In the genomic region with DNA sequence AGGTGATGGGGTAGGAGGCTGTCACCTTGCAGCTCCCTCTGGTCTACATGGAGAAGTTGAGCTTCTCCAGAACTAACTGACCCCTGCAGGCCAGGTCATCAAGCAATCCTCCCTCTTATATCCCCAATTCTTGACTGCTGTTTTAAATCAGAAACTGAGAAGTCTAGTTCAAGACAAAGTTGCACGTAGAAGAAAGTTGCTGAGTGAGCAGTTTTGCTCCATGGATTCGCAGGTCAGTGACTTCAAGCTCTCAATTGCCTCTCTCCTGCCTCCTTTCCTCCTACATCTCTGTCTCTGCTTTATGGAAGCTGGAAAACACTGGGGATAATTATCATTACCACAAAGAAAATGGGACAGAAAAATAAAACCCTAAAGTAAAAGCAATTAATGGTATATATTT, we compare ENCODE assay signal across 24 cellular contexts. TPM values are rescaled to one million over a fixed set of nuclear protein-coding genes. Genes with fewer than 3 reads are reported as not detected.
"Had no signal": no experiment of that assay in that cellular context is flagged by ENCODE, and none has a peak within 500 bp of the region (broad histone marks: within the 10 kb centered on the region; RNA-seq: fewer than 3 reads in every experiment).

No MANE protein-coding gene starts in this region.

- H3K9ac ChIP-seq: neural progenitor cell, parathyroid adenoma had no signal

- H3K4me1 ChIP-seq: neural progenitor cell, parathyroid adenoma had no signal

- H3K36me3 Mint-ChIP-seq: natural killer cell; neural progenitor cell; stimulated activated memory B cell treated with anti-CD40 and anti-IgM and Interleukin-4, amounts not matched to agents 10 μg/mL and 1 μg/mL and 100 μg/mL, for 72 hours had no signal

- H3K9me3 ChIP-seq: mucosa of descending colon, psoas muscle, right lobe of liver, thoracic aorta, transverse colon had no signal

- DNase-seq: dorsolateral prefrontal cortex; effector CD8-positive, alpha-beta T cell; head of caudate nucleus; left colon; mucosa of descending colon; natural killer cell; occipital lobe; psoas muscle; retina; right lobe of liver; stimulated activated CD4-positive, alpha-beta T cell treated with anti-CD3 and anti-CD28 coated beads, Interleukin-15, amount 100 ng/mL, for 24 hours; stimulated activated CD4-positive, alpha-beta T cell treated with anti-CD3 and anti-CD28 coated beads, Interleukin-1b, Interleukin-23, amount 100 ng/mL, for 48 hours; stimulated activated CD4-positive, alpha-beta T cell treated with anti-CD3 and anti-CD28 coated beads, Interleukin-4, amount 100 ng/mL, for 24 hours; stimulated activated naive CD8-positive, alpha-beta T cell treated with anti-CD3 and anti-CD28 coated beads, Interleukin-15, amount 100 ng/mL, for 72 hours; transverse colon had no signal

- H3K9me3 Mint-ChIP-seq: natural killer cell; neural progenitor cell; stimulated activated memory B cell treated with anti-CD40 and anti-IgM and Interleukin-4, amounts not matched to agents 10 μg/mL and 1 μg/mL and 100 μg/mL, for 72 hours had no signal

- H3K27ac ChIP-seq: coronary artery, dorsolateral prefrontal cortex, hepatocyte, neural progenitor cell, parathyroid adenoma, psoas muscle, right lobe of liver, thoracic aorta, transverse colon had no signal

- H3K27ac Mint-ChIP-seq: natural killer cell; neural progenitor cell; stimulated activated memory B cell treated with anti-CD40 and anti-IgM and Interleukin-4, amounts not matched to agents 10 μg/mL and 1 μg/mL and 100 μg/mL, for 72 hours had no signal

- H2AFZ ChIP-seq: hepatocyte, neural progenitor cell, parathyroid adenoma had no signal

- H3K27me3 ChIP-seq: dorsolateral prefrontal cortex, hepatocyte, neural progenitor cell, right lobe of liver, transverse colon had no signal

- H3K36me3 ChIP-seq: neural progenitor cell, right lobe of liver, thoracic aorta, transverse colon had no signal

- H3K27me3 Mint-ChIP-seq: stimulated activated memory B cell treated with anti-CD40 and anti-IgM and Interleukin-4, amounts not matched to agents 10 μg/mL and 1 μg/mL and 100 μg/mL, for 72 hours; stimulated activated naive CD8-positive, alpha-beta T cell treated with anti-CD3 and anti-CD28 coated beads, Interleukin-15, amount 100 ng/mL, for 72 hours had no signal

- H3K79me2 ChIP-seq: hepatocyte, parathyroid adenoma had no signal

- ATAC-seq: left colon; mucosa of descending colon; natural killer cell; psoas muscle; stimulated activated memory B cell treated with anti-CD40 and anti-IgM and Interleukin-4, amounts not matched to agents 10 μg/mL and 1 μg/mL and 100 μg/mL, for 72 hours; stimulated activated naive CD8-positive, alpha-beta T cell treated with anti-CD3 and anti-CD28 coated beads, Interleukin-15, amount 100 ng/mL, for 72 hours had no signal

- H3K4me3 ChIP-seq: coronary artery, dorsolateral prefrontal cortex, hepatocyte, mucosa of descending colon, neural progenitor cell, psoas muscle, right lobe of liver, thoracic aorta, transverse colon had no signal

- H3K4me1 Mint-ChIP-seq: neural progenitor cell had no signal

- H3K4me2 ChIP-seq: hepatocyte, neural progenitor cell had no signal

- H3K4me3 Mint-ChIP-seq: natural killer cell; neural progenitor cell; stimulated activated memory B cell treated with anti-CD40 and anti-IgM and Interleukin-4, amounts not matched to agents 10 μg/mL and 1 μg/mL and 100 μg/mL, for 72 hours; stimulated activated naive CD8-positive, alpha-beta T cell treated with anti-CD3 and anti-CD28 coated beads, Interleukin-15, amount 100 ng/mL, for 72 hours had no signal

RNA-seq across cellular contexts. Expression of a gene that starts 32.8 kb away (rescaled TPM):
- total RNA-seq: chondrocyte, hepatocyte had no signal
- polyA plus RNA-seq: hepatocyte had no signal

RNA-seq across cellular contexts. Expression of a gene that starts 58.4 kb away (rescaled TPM):
- total RNA-seq: chondrocyte, left colon, subcutaneous adipose tissue, transverse colon, ureter had no signal
- polyA plus RNA-seq: hepatocyte had no signal
